25 cellular contexts compared by ENCODE assay signal in the genomic region with DNA sequence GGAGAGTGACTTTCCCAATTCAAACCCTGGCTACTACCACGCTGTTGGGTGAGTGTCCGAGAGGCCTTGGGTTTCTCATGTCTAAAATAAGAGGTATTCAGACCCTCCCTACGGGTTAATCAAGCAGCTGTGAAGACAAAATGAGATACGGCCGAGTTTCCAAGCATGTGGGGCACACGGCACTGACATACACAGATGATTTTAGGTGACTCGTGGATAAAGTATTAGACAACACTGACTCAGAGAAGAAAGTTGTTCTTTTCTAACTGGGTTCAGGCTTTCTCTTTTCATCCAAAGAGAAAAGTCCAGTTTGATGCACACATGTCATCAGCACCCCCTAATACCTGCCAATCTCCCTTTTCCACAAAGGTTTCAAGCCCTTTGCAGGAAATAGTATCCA. TPM values are rescaled to one million over a fixed set of nuclear protein-coding genes. Genes with fewer than 3 reads are reported as not detected.
DNase-seq lines count a peak whose midpoint lies in the region; FAIRE-seq and TF ChIP-seq lines count a peak whose summit lies in the region.
"Had no signal": no experiment of that assay in that cellular context is flagged by ENCODE, and none has a peak within 500 bp of the region (broad histone marks: within the 10 kb centered on the region; RNA-seq: fewer than 3 reads in every experiment).

No MANE protein-coding gene starts in this region.

- H3K4me1 Mint-ChIP-seq in activated naive CD8-positive, alpha-beta T cell treated with anti-CD3 and anti-CD28 coated beads for 36 hours: no peaks in the 10 kb centered on the region
- H3K4me1 Mint-ChIP-seq: activated T-helper 17 cell treated with anti-CD3 and anti-CD28 coated beads, Interleukin-2, amount 50 U/mL, for 72 hours; immature natural killer cell; natural killer cell had no signal

- no peak overlapping the region for H3K27ac Mint-ChIP-seq in activated naive CD8-positive, alpha-beta T cell treated with anti-CD3 and anti-CD28 coated beads for 36 hours
- H3K27ac Mint-ChIP-seq: activated T-helper 17 cell treated with anti-CD3 and anti-CD28 coated beads, Interleukin-2, amount 50 U/mL, for 72 hours; immature natural killer cell; natural killer cell had no signal

- no peak overlapping the region for H3K4me3 Mint-ChIP-seq in activated naive CD8-positive, alpha-beta T cell treated with anti-CD3 and anti-CD28 coated beads for 36 hours
- H3K4me3 Mint-ChIP-seq: activated T-helper 17 cell treated with anti-CD3 and anti-CD28 coated beads, Interleukin-2, amount 50 U/mL, for 72 hours; immature natural killer cell; natural killer cell had no signal

- peaks cover 10% of the 10 kb centered on the region for H3K9me3 Mint-ChIP-seq in activated naive CD8-positive, alpha-beta T cell treated with anti-CD3 and anti-CD28 coated beads for 36 hours

- no peak for TF ChIP-seq POLR2A in endothelial cell of umbilical vein (IDR thresholded peaks at IDR 0.05; ENCODE audit: low read depth, low read length)

- no peak overlapping the region for H3K4me3 ChIP-seq in AG10803 (ENCODE audit: low read length)
- no peak overlapping the region for H3K4me3 ChIP-seq in MG63
- H3K4me3 ChIP-seq in endothelial cell of umbilical vein (replicated peaks in 1 of 3; ENCODE audit: insufficient read depth in 1 of 3, low read depth in 1 of 3, low read length in 3 of 3): no peak overlapping the region

- CTCF ChIA-PET in endothelial cell of umbilical vein (lab: Charles Lee): interaction anchor here (1.8 to 3.4 kb wide), 2 partner anchors 10 to 95 kb away, joined by 5 to 15 read pairs; no protein-coding TSS in a partner anchor

- no peak overlapping the region for H3K9ac ChIP-seq in endothelial cell of umbilical vein (replicated peaks; ENCODE audit: extremely low read depth, insufficient read depth, low read length)
- H3K9ac ChIP-seq: KMS-11 had no signal

- DNase-seq in AG10803 (ENCODE audit: low read depth): peak; percentile 54
- peak; percentile 43 for DNase-seq in MG63
- peak; percentile 29 for DNase-seq in endothelial cell of umbilical vein (ENCODE audit: low read depth, low spot score)
- DNase-seq in kidney tubule cell (ENCODE audit: low spot score): peak; percentile 69
- DNase-seq in activated naive CD4-positive, alpha-beta T cell treated with Interleukin-2 at 50 U/mL for 16 hours: no peak
- DNase-seq in NCI-H128 (lab: John Stamatoyannopoulos, UW; ENCODE audit: unreplicated experiment): no peak
- no peak for DNase-seq in CD1c-positive myeloid dendritic cell (ENCODE audit: extremely low spot score)
- no peak for DNase-seq in activated naive CD8-positive, alpha-beta T cell treated with anti-CD3 and anti-CD28 coated beads for 36 hours
- DNase-seq: COR-L47; immature natural killer cell; mesendoderm; natural killer cell; NCI-H1417 treated with DMSO at 0.1 percent for 48 hours; NCI-H2171; NCI-H69; SIG-M5; small intestine; stimulated activated CD4-positive, alpha-beta T cell treated with anti-CD3 and anti-CD28 coated beads, Interleukin-4, amount 100 ng/mL, for 24 hours; substantia nigra had no signal

- H3K27me3 Mint-ChIP-seq in activated naive CD8-positive, alpha-beta T cell treated with anti-CD3 and anti-CD28 coated beads for 36 hours: peaks cover 6% of the 10 kb centered on the region

- H3K9me1 ChIP-seq in endothelial cell of umbilical vein (replicated peaks; ENCODE audit: control insufficient read depth, extremely low read depth, insufficient read depth, low read length): no peaks in the 10 kb centered on the region

- dilution Hi-C loops in endothelial cell of umbilical vein (cut with MboI; ENCODE audit: extremely low pct_ligation_motif_present, low sequenced_read_pairs): no loop called here

- intact Hi-C loops in endothelial cell of umbilical vein (cut with micrococcal nuclease): no loop called here

- BruUV-seq in endothelial cell of umbilical vein (replicated peaks; lab: Mats Ljungman, UMichigan): no TSS peak

- TF ChIP-seq CTCF in AG10803 (conservative IDR thresholded peaks at IDR 0.05; ENCODE audit: low read length) (no peak), endothelial cell of umbilical vein (IDR thresholded peaks at IDR 0.05; ENCODE audit: extremely low read depth in 1 of 2, insufficient read depth in 1 of 2, low read depth in 1 of 2, low read length in 2 of 2) (no peak)

- FAIRE-seq in endothelial cell of umbilical vein (lab: Jason Lieb, UNC): no peak
- FAIRE-seq: small intestine, urothelium cell line had no signal

- no peaks in the 10 kb centered on the region for H3K79me2 ChIP-seq in endothelial cell of umbilical vein (ENCODE audit: control insufficient read depth, insufficient read depth, low read length)

- peaks cover 3% of the 10 kb centered on the region for H3K36me3 Mint-ChIP-seq in activated naive CD8-positive, alpha-beta T cell treated with anti-CD3 and anti-CD28 coated beads for 36 hours
- H3K36me3 Mint-ChIP-seq: immature natural killer cell, natural killer cell had no signal

- H3K27me3 ChIP-seq in MG63: no peaks in the 10 kb centered on the region
- no peaks in the 10 kb centered on the region for H3K27me3 ChIP-seq in endothelial cell of umbilical vein (ENCODE audit: control insufficient read depth in 2 of 2, insufficient read depth in 2 of 2, low read length in 2 of 2)

- H3K27ac ChIP-seq in endothelial cell of umbilical vein (ENCODE audit: insufficient read depth, low read depth, low read length): no peak overlapping the region
- H3K27ac ChIP-seq: KMS-11 had no signal

- H3K4me1 ChIP-seq in endothelial cell of umbilical vein (ENCODE audit: control insufficient read depth, extremely low read depth, insufficient read depth, low read length): peaks cover 8% of the 10 kb centered on the region

- peaks cover 11% of the 10 kb centered on the region for H3K9me3 ChIP-seq in MG63
- no peaks in the 10 kb centered on the region for H3K9me3 ChIP-seq in endothelial cell of umbilical vein (replicated peaks; ENCODE audit: control insufficient read depth, insufficient read depth, low read length)

- peak overlapping the region; percentile 12 for H3K4me2 ChIP-seq in endothelial cell of umbilical vein (ENCODE audit: insufficient read depth, low read length)
- H3K4me2 ChIP-seq: KMS-11 had no signal

- H4K20me1 ChIP-seq in endothelial cell of umbilical vein (replicated peaks; ENCODE audit: control insufficient read depth, extremely low read depth, insufficient read depth, low read length): no peaks in the 10 kb centered on the region

- H3K36me3 ChIP-seq in MG63: no peaks in the 10 kb centered on the region
- H3K36me3 ChIP-seq in endothelial cell of umbilical vein (ENCODE audit: control insufficient read depth in 2 of 2, extremely low read depth in 1 of 2, insufficient read depth in 2 of 2, low read length in 2 of 2): no peaks in the 10 kb centered on the region

- no peak overlapping the region for H2AFZ ChIP-seq in endothelial cell of umbilical vein (ENCODE audit: low read depth, low read length)

- POLR2A ChIA-PET in endothelial cell of umbilical vein (lab: Charles Lee): no interaction called here

TF ChIP-seq in endothelial cell of umbilical vein, 7 proteins besides CTCF, POLR2A, EP300 and RAD21:
- peak; percentile 77 for TF ChIP-seq FOS (IDR thresholded peaks at IDR 0.05; ENCODE audit: borderline replicate concordance, insufficient read depth, low read length)
- no peak for TF ChIP-seq POLR2AphosphoS5 (IDR thresholded peaks at IDR 0.05; ENCODE audit: insufficient read depth, low read depth, low read length)

RNA-seq across cellular contexts. Expression of a gene that starts 15.6 kb away (rescaled TPM):
- 0.59 TPM in 1 of 2 replicates, not detected in the other for total RNA-seq in MG63 (2014; rRNA removed; shearing (Covaris generic); ENCODE audit: low replicate concordance)
- not detected in 2 replicates for total RNA-seq in endothelial cell of umbilical vein
- polyA plus RNA-seq in endothelial cell of umbilical vein: not detected in 2 replicates
- not detected in 2 replicates for polyA plus RNA-seq in endothelial cell of umbilical vein (2011; cell fraction: cytosol; rRNA removed)
- not detected in 2 replicates for polyA plus RNA-seq in endothelial cell of umbilical vein (2011; cell fraction: nucleus; rRNA removed)
- not detected in 2 replicates for polyA plus RNA-seq in endothelial cell of umbilical vein (2012)
- polyA minus RNA-seq in endothelial cell of umbilical vein: not detected in 2 replicates
- polyA minus RNA-seq in endothelial cell of umbilical vein (2011; cell fraction: cytosol; rRNA and poly(A)+ RNA removed): not detected
- not detected in 2 replicates for polyA minus RNA-seq in endothelial cell of umbilical vein (2011; cell fraction: nucleus; rRNA and poly(A)+ RNA removed)
- total RNA-seq in activated naive CD8-positive, alpha-beta T cell treated with anti-CD3 and anti-CD28 coated beads for 36 hours: not detected
- total RNA-seq: activated CD8-positive, alpha-beta memory T cell treated with anti-CD3 and anti-CD28 coated beads for 36 hours; activated T-helper 17 cell treated with anti-CD3 and anti-CD28 coated beads, Interleukin-2, amount 50 U/mL, for 72 hours; posterior vena cava; T-helper 2 cell treated with Interferon-gamma antibody and Interleukin-4, amounts not matched to agents 100 ng/mL and 5 ng/mL, for 36 hours had no signal
- polyA plus RNA-seq: immature natural killer cell had no signal

Comparison
In these comparisons a context has a peak if more than half of its experiments do, and no peak if none do; other contexts are left out.
1. DNase-seq: peak in AG10803 (single experiment), MG63 (single experiment), endothelial cell of umbilical vein (single experiment) and kidney tubule cell (single experiment); none in activated naive CD4-positive, alpha-beta T cell treated with Interleukin-2 at 50 U/mL for 16 hours (single experiment), NCI-H128 (single experiment), CD1c-positive myeloid dendritic cell (single experiment) and activated naive CD8-positive, alpha-beta T cell treated with anti-CD3 and anti-CD28 coated beads for 36 hours (single experiment).